In the genomic region with DNA sequence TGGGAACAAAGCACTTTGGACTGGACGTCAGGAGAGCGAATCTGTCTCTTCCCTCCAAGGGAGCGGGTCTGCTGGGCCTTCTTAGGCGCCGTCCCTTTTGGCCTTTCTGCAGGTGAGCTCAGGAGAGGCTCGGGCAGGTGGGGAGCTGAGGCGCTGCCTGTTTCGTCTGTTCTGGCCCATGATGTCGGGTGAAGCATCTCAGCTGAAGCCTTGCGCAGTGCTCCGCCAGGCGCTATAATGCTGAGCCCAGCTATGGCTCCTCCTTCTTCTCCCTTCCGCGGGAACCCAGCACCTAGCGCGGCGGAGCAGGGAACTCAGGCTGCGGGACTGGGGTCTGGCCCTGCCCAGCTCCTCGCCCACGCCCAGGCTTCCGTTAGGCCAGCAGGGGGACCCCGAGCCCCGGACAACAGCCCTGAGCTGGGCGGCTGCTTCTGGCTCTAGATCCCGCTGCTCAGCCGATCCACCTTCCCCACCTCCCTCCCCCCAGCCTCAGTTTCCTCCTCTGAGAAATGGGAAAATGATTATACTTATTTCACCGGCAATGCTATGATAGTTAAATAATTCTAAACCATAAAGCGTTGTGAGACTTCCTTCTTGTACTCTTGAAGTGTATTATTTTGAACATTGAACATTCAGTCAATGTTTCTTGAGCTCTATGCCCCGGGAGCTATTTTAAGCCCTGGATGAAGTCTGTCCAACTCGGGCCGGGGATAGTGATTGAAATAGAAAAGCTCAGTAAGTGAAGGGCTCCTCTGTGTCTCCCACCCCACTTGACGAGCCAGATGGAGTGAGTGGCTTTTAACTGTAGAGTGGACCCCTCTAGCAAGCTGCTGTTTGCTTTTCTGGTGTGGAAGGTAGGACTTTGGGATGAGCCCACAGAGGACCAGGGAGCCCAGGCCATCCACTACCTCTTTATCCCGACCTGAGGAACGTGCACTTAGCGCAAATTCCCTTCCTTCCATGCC, we compare ENCODE assay signal across 1 cellular context.
TF ChIP-seq lines count a peak whose summit lies in the region.

No MANE protein-coding gene starts in this region.

TF ChIP-seq in HepG2, 621 proteins besides CTCF, POLR2A, EP300 and RAD21 (continues in another document):
- TF ChIP-seq, protein P1, sequence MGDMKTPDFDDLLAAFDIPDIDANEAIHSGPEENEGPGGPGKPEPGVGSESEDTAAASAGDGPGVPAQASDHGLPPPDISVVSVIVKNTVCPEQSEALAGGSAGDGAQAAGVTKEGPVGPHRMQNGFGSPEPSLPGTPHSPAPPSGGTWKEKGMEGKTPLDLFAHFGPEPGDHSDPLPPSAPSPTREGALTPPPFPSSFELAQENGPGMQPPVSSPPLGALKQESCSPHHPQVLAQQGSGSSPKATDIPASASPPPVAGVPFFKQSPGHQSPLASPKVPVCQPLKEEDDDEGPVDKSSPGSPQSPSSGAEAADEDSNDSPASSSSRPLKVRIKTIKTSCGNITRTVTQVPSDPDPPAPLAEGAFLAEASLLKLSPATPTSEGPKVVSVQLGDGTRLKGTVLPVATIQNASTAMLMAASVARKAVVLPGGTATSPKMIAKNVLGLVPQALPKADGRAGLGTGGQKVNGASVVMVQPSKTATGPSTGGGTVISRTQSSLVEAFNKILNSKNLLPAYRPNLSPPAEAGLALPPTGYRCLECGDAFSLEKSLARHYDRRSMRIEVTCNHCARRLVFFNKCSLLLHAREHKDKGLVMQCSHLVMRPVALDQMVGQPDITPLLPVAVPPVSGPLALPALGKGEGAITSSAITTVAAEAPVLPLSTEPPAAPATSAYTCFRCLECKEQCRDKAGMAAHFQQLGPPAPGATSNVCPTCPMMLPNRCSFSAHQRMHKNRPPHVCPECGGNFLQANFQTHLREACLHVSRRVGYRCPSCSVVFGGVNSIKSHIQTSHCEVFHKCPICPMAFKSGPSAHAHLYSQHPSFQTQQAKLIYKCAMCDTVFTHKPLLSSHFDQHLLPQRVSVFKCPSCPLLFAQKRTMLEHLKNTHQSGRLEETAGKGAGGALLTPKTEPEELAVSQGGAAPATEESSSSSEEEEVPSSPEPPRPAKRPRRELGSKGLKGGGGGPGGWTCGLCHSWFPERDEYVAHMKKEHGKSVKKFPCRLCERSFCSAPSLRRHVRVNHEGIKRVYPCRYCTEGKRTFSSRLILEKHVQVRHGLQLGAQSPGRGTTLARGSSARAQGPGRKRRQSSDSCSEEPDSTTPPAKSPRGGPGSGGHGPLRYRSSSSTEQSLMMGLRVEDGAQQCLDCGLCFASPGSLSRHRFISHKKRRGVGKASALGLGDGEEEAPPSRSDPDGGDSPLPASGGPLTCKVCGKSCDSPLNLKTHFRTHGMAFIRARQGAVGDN (CRISPR knock-in tag; IDR thresholded peaks at IDR 0.05), result peak; percentile 37; the same call in 1 of the 2 replicates
- TF ChIP-seq HIVEP1 (CRISPR knock-in tag; IDR thresholded peaks at IDR 0.05) (no peak), ATF1 (CRISPR knock-in tag; IDR thresholded peaks at IDR 0.05) (no peak), TEAD3 (CRISPR knock-in tag; optimal IDR thresholded peaks at IDR 0.05; ENCODE audit: borderline replicate concordance) (no peak), ZNF207 (IDR thresholded peaks at IDR 0.05; ENCODE audit: borderline replicate concordance) (no peak), ZNF577 (CRISPR knock-in tag; IDR thresholded peaks at IDR 0.05; ENCODE audit: borderline replicate concordance, low read depth) (no peak), EEA1 (CRISPR knock-in tag; IDR thresholded peaks at IDR 0.05; ENCODE audit: borderline replicate concordance) (no peak), ZNF598 (CRISPR knock-in tag; IDR thresholded peaks at IDR 0.05; ENCODE audit: borderline replicate concordance) (no peak), ZNF572 (CRISPR knock-in tag; IDR thresholded peaks at IDR 0.05) (no peak), ATAD3A (CRISPR knock-in tag; IDR thresholded peaks at IDR 0.05) (no peak), SOX13 (IDR thresholded peaks at IDR 0.05) (no peak), SOX13 (CRISPR knock-in tag; conservative IDR thresholded peaks at IDR 0.05 in 1 of 2, IDR thresholded peaks at IDR 0.05 in 1 of 2) (no peak), HNF1B (CRISPR knock-in tag; IDR thresholded peaks at IDR 0.05) (0 out of 2 replicates have a peak, but pooled peaks have one; percentile 22), ZNF563 (CRISPR knock-in tag; IDR thresholded peaks at IDR 0.05) (no peak), PRMT3 (CRISPR knock-in tag; IDR thresholded peaks at IDR 0.05; ENCODE audit: borderline replicate concordance, low read depth) (no peak), ZNF616 (CRISPR knock-in tag; IDR thresholded peaks at IDR 0.05; ENCODE audit: low read depth) (no peak), GLMP (CRISPR knock-in tag; IDR thresholded peaks at IDR 0.05; ENCODE audit: borderline replicate concordance) (no peak), FOXO1 (CRISPR knock-in tag; IDR thresholded peaks at IDR 0.05) (0 out of 2 replicates have a peak, but pooled peaks have one; percentile 11), NR2F1 (CRISPR knock-in tag; IDR thresholded peaks at IDR 0.05) (no peak), MIER3 (CRISPR knock-in tag; IDR thresholded peaks at IDR 0.05; ENCODE audit: borderline replicate concordance) (no peak), ZSCAN5A (CRISPR knock-in tag; IDR thresholded peaks at IDR 0.05; ENCODE audit: borderline replicate concordance) (no peak), ZNF619 (CRISPR knock-in tag; IDR thresholded peaks at IDR 0.05) (0 out of 2 replicates have a peak, but pooled peaks have one; percentile 35), DMTF1 (CRISPR knock-in tag; IDR thresholded peaks at IDR 0.05) (no peak), MXI1 (IDR thresholded peaks at IDR 0.05; ENCODE audit: borderline replicate concordance, low read depth, low read length) (no peak), STAG1 (CRISPR knock-in tag; IDR thresholded peaks at IDR 0.05) (peak; percentile 83), RORA (CRISPR knock-in tag; IDR thresholded peaks at IDR 0.05) (no peak), SALL1 (CRISPR knock-in tag; IDR thresholded peaks at IDR 0.05) (no peak), ZNF629 (CRISPR knock-in tag; conservative IDR thresholded peaks at IDR 0.05) (peak; percentile 60; the same call in 1 of the 2 replicates), ZNF614 (CRISPR knock-in tag; IDR thresholded peaks at IDR 0.05; ENCODE audit: borderline replicate concordance) (no peak), ZFP1 (CRISPR knock-in tag; IDR thresholded peaks at IDR 0.05) (no peak), MIXL1 (CRISPR knock-in tag; IDR thresholded peaks at IDR 0.05) (no peak), ZNF510 (CRISPR knock-in tag; IDR thresholded peaks at IDR 0.05; ENCODE audit: low read depth) (no peak)
- TF ChIP-seq, protein P2, sequence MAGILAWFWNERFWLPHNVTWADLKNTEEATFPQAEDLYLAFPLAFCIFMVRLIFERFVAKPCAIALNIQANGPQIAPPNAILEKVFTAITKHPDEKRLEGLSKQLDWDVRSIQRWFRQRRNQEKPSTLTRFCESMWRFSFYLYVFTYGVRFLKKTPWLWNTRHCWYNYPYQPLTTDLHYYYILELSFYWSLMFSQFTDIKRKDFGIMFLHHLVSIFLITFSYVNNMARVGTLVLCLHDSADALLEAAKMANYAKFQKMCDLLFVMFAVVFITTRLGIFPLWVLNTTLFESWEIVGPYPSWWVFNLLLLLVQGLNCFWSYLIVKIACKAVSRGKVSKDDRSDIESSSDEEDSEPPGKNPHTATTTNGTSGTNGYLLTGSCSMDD (CRISPR knock-in tag; IDR thresholded peaks at IDR 0.05), result no peak
- TF ChIP-seq, protein P3, sequence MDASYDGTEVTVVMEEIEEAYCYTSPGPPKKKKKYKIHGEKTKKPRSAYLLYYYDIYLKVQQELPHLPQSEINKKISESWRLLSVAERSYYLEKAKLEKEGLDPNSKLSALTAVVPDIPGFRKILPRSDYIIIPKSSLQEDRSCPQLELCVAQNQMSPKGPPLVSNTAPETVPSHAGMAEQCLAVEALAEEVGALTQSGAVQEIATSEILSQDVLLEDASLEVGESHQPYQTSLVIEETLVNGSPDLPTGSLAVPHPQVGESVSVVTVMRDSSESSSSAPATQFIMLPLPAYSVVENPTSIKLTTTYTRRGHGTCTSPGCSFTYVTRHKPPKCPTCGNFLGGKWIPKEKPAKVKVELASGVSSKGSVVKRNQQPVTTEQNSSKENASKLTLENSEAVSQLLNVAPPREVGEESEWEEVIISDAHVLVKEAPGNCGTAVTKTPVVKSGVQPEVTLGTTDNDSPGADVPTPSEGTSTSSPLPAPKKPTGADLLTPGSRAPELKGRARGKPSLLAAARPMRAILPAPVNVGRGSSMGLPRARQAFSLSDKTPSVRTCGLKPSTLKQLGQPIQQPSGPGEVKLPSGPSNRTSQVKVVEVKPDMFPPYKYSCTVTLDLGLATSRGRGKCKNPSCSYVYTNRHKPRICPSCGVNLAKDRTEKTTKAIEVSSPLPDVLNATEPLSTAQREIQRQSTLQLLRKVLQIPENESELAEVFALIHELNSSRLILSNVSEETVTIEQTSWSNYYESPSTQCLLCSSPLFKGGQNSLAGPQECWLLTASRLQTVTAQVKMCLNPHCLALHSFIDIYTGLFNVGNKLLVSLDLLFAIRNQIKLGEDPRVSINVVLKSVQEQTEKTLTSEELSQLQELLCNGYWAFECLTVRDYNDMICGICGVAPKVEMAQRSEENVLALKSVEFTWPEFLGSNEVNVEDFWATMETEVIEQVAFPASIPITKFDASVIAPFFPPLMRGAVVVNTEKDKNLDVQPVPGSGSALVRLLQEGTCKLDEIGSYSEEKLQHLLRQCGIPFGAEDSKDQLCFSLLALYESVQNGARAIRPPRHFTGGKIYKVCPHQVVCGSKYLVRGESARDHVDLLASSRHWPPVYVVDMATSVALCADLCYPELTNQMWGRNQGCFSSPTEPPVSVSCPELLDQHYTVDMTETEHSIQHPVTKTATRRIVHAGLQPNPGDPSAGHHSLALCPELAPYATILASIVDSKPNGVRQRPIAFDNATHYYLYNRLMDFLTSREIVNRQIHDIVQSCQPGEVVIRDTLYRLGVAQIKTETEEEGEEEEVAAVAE (CRISPR knock-in tag; IDR thresholded peaks at IDR 0.05; ENCODE audit: borderline replicate concordance), result no peak
- TF ChIP-seq, protein P4, sequence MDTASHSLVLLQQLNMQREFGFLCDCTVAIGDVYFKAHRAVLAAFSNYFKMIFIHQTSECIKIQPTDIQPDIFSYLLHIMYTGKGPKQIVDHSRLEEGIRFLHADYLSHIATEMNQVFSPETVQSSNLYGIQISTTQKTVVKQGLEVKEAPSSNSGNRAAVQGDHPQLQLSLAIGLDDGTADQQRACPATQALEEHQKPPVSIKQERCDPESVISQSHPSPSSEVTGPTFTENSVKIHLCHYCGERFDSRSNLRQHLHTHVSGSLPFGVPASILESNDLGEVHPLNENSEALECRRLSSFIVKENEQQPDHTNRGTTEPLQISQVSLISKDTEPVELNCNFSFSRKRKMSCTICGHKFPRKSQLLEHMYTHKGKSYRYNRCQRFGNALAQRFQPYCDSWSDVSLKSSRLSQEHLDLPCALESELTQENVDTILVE (CRISPR knock-in tag; IDR thresholded peaks at IDR 0.05), result no peak
